In genomic region chr12:1527789-1528188, GRCh38 we compare ENCODE assay signal across 16 cellular contexts.
DNase-seq lines count a peak whose midpoint lies in the region; ATAC-seq and TF ChIP-seq lines count a peak whose summit lies in the region.
"Had no signal": no experiment of that assay in that cellular context is flagged by ENCODE, and none has a peak within 500 bp of the region (broad histone marks: within the 10 kb centered on the region; RNA-seq: fewer than 3 reads in every experiment).

No MANE protein-coding gene starts in this region.

- no peak overlapping the region for H2BK15ac ChIP-seq in neuronal stem cell (ENCODE audit: low read length)

- TF ChIP-seq CTCF in Panc1 (IDR thresholded peaks at IDR 0.05) (no peak), endothelial cell (IDR thresholded peaks at IDR 0.05; ENCODE audit: unreplicated experiment) (no peak), lower lobe of right lung (IDR thresholded peaks at IDR 0.05) (no peak)

- H3K9me3 ChIP-seq in Panc1 (ENCODE audit: control insufficient read depth, insufficient read depth, low read depth, low read length) (no peaks in the 10 kb centered on the region), neuronal stem cell (replicated peaks in 1 of 2; ENCODE audit: control insufficient read depth in 2 of 2, insufficient read depth in 1 of 2, low read depth in 1 of 2, low read length in 2 of 2) (peaks cover 0 to 3% of the 10 kb centered on the region in 2 donors), lower lobe of right lung (no peaks in the 10 kb centered on the region)
- H3K9me3 ChIP-seq: HAP-1 had no signal

- peak overlapping the region; percentile 69 for H3K18ac ChIP-seq in neuronal stem cell (ENCODE audit: low read length)

- WGBS in neuronal stem cell (ENCODE audit: extremely low coverage in 2 of 2, insufficient read length in 2 of 2, insufficient replicate concordance in 1 of 2), 2 donors, result no CpG with 5 or more reads among the region's 4 CpGs

- H2BK5ac ChIP-seq in neuronal stem cell (ENCODE audit: low read length), result no peak overlapping the region

- H3K27ac ChIP-seq in Panc1 (ENCODE audit: low read length) (0 out of 2 replicates have a peak overlapping the region, but pooled peaks have one; percentile 44), neuronal stem cell (replicated peaks; ENCODE audit: low read length) (no peak overlapping the region), lower lobe of right lung (no peak overlapping the region)

- no peak overlapping the region for H2BK120ac ChIP-seq in neuronal stem cell (ENCODE audit: low read depth, low read length)

- no peak overlapping the region for H3K23ac ChIP-seq in neuronal stem cell (ENCODE audit: low read depth, low read length, poor library complexity)

- peaks cover 14% of the 10 kb centered on the region for H3K27me3 Mint-ChIP-seq in endothelial cell (ENCODE audit: unreplicated experiment)

- no peaks in the 10 kb centered on the region for H3K27me3 ChIP-seq in Panc1 (ENCODE audit: control insufficient read depth, insufficient read depth, low read length)
- peaks cover 0 to 69% (median 0%) of the 10 kb centered on the region in 3 experiments for H3K27me3 ChIP-seq in neuronal stem cell (ENCODE audit: control insufficient read depth in 3 of 3, insufficient read depth in 3 of 3, low read depth in 1 of 3, low read length in 3 of 3)
- peaks cover 38% of the 10 kb centered on the region for H3K27me3 ChIP-seq in lower lobe of right lung (ENCODE audit: low read depth)

- H3K4me2 ChIP-seq in neuronal stem cell (ENCODE audit: insufficient read depth, low read length, poor library complexity, severe bottlenecking), result no peak overlapping the region

- H4K8ac ChIP-seq in neuronal stem cell (ENCODE audit: low read depth, low read length), result no peak overlapping the region

- POLR2A ChIA-PET in Panc1 (lab: Charles Lee), result no interaction called here

- H2AK5ac ChIP-seq in neuronal stem cell (ENCODE audit: low read depth, low read length), result peak overlapping the region; percentile 4

- ATAC-seq in Panc1 (no peak), HG03135 (IDR thresholded peaks at IDR 0.05; ENCODE audit: unreplicated experiment) (no peak), lower lobe of right lung (no peak)
- ATAC-seq: T-cell had no signal

- peaks cover 5% of the 10 kb centered on the region for H3K36me3 Mint-ChIP-seq in endothelial cell (ENCODE audit: low read depth, unreplicated experiment)
- H3K36me3 Mint-ChIP-seq: T-cell had no signal

- peak overlapping the region; percentile 25 for H3K27ac Mint-ChIP-seq in endothelial cell (ENCODE audit: unreplicated experiment)
- H3K27ac Mint-ChIP-seq: activated CD4-positive, alpha-beta T cell treated with anti-CD3 and anti-CD28 coated beads, Interleukin-2, amount 10 ng/mL, durations not matched to agents 24 days and 14 days had no signal

- H3K4ac ChIP-seq in neuronal stem cell (ENCODE audit: low read length), result no peak overlapping the region

- CTCF ChIA-PET in Panc1 (lab: Charles Lee), result no interaction called here

- no peaks in the 10 kb centered on the region for H3K9me3 Mint-ChIP-seq in endothelial cell (ENCODE audit: unreplicated experiment)
- H3K9me3 Mint-ChIP-seq: activated CD4-positive, alpha-beta T cell treated with anti-CD3 and anti-CD28 coated beads, Interleukin-2, amount 10 ng/mL, durations not matched to agents 24 days and 14 days; T-cell had no signal

- H3K36me3 ChIP-seq in Panc1 (ENCODE audit: control insufficient read depth, insufficient read depth, low read length) (no peaks in the 10 kb centered on the region), neuronal stem cell (replicated peaks in 1 of 2; ENCODE audit: control insufficient read depth in 2 of 2, insufficient read depth in 2 of 2, low read length in 2 of 2) (no peaks in the 10 kb centered on the region), lower lobe of right lung (no peaks in the 10 kb centered on the region)
- H3K36me3 ChIP-seq: HAP-1 had no signal

- no peak overlapping the region for H3K14ac ChIP-seq in neuronal stem cell (ENCODE audit: low read length)

- no peak overlapping the region for H4K91ac ChIP-seq in neuronal stem cell (ENCODE audit: low read depth, low read length, poor library complexity)

- H3K4me1 ChIP-seq in Panc1 (ENCODE audit: control insufficient read depth, insufficient read depth, low read length), result peaks cover 10% of the 10 kb centered on the region
- peaks cover 4 to 30% of the 10 kb centered on the region in 2 donors for H3K4me1 ChIP-seq in neuronal stem cell (ENCODE audit: control insufficient read depth in 2 of 2, insufficient read depth in 1 of 2, low read depth in 1 of 2, low read length in 2 of 2)
- H3K4me1 ChIP-seq in lower lobe of right lung, result peaks cover 15% of the 10 kb centered on the region

- DNase-seq in GM04503 (ENCODE audit: low read depth) (peak; percentile 82), Panc1 (ENCODE audit: low read depth, low spot score) (no peak), endothelial cell (ENCODE audit: low spot score) (no peak), neuronal stem cell (ENCODE audit: low spot score) (no peak), lower lobe of right lung (no peak), iPS-NIHi11 (ENCODE audit: low spot score) (no peak)
- DNase-seq in activated CD8-positive, alpha-beta memory T cell treated with anti-CD3 and anti-CD28 coated beads for 24 hours, result no peak
- DNase-seq: activated CD4-positive, alpha-beta T cell treated with anti-CD3 and anti-CD28 coated beads, Interleukin-2, amount 10 ng/mL, durations not matched to agents 24 days and 14 days; activated gamma-delta T cell; hippocampal formation; KBM-7; midbrain; retina; T-cell had no signal

- intact Hi-C loops in Panc1 (cut with micrococcal nuclease; ENCODE audit: unreplicated experiment), result no loop called here
- intact Hi-C loops in lower lobe of right lung (cut with DNase I), result no loop called here

- no peak overlapping the region for H3K9ac ChIP-seq in neuronal stem cell (ENCODE audit: low read depth, low read length, poor library complexity)

- no peak overlapping the region for H2AFZ ChIP-seq in neuronal stem cell (ENCODE audit: low read length)

- no TSS peak for BruUV-seq in Panc1 (replicated peaks; lab: Mats Ljungman, UMichigan)

- no peak overlapping the region for H2BK12ac ChIP-seq in neuronal stem cell (ENCODE audit: low read length)

- H3K4me3 ChIP-seq in Panc1 (ENCODE audit: low read depth in 2 of 2, low read length in 2 of 2) (no peak overlapping the region), neuronal stem cell (ENCODE audit: low read length in 2 of 2) (no peak overlapping the region), lower lobe of right lung (no peak overlapping the region)
- H3K4me3 ChIP-seq: HAP-1 had no signal

- in situ Hi-C loops in Panc1 (cut with HindIII; ENCODE audit: low pct_unique_long_range_greater_than_20kb, low sequenced_read_pairs), result no loop called here

- H3K4me3 Mint-ChIP-seq in endothelial cell (ENCODE audit: unreplicated experiment), result no peak overlapping the region
- H3K4me3 Mint-ChIP-seq: activated CD4-positive, alpha-beta T cell treated with anti-CD3 and anti-CD28 coated beads, Interleukin-2, amount 10 ng/mL, durations not matched to agents 24 days and 14 days; T-cell had no signal

- peaks cover 27% of the 10 kb centered on the region for H3K4me1 Mint-ChIP-seq in endothelial cell (ENCODE audit: unreplicated experiment)

- H3K79me1 ChIP-seq in neuronal stem cell (ENCODE audit: low read depth, low read length), result peaks cover 5% of the 10 kb centered on the region
